In the genomic region with DNA sequence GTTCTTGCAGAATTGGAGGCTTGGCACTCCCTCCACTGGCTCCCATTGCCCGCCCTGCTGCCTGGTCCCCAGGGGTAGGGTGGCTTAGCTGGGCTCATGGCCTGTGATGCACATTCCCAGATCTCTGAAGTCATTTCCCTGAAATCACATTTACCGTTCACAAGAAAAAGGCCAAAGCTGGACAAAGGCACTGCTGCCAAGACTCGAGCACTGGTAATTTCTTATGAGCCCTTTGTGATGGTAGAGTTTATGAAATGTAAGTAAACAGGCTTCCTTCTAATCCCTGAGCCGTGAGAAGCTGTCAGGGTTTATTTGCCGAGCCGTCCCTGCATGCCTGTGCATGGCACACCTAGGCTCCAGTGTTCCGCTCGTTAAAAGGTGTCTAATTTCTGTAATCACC, we compare ENCODE assay signal across 14 cellular contexts.
DNase-seq lines count a peak whose midpoint lies in the region; ATAC-seq, FAIRE-seq and TF ChIP-seq lines count a peak whose summit lies in the region.
"Had no signal": no experiment of that assay in that cellular context is flagged by ENCODE, and none has a peak within 500 bp of the region (broad histone marks: within the 10 kb centered on the region; RNA-seq: fewer than 3 reads in every experiment).

No MANE protein-coding gene starts in this region.

- no peaks in the 10 kb centered on the region for H4K20me1 ChIP-seq in HepG2 (ENCODE audit: insufficient read depth, low read length)
- H4K20me1 ChIP-seq: BLaER1 treated with 17β-estradiol and CSF1 and Interleukin-3, amounts not matched to agents 10 nM and 100 nM had no signal

- FAIRE-seq in HepG2 (lab: Jason Lieb, UNC) = no peak
- FAIRE-seq: H54 had no signal

- ATAC-seq in HepG2 (no peak), right lobe of liver (no peak), esophagus mucosa (peak; percentile 88), aorta (ENCODE audit: low FRiP score) (peak; percentile 76)
- ATAC-seq in activated CD4-positive, CD25-positive, alpha-beta regulatory T cell treated with anti-CD3 and anti-CD28 coated beads, Interleukin-2, amount 50 U/mL, for 24 hours = no peak

- WGBS in HepG2 (ENCODE audit: low lambda C conversion rate) = 91% methylated on average over 8 of the region's 8 CpGs
- 89% methylated on average over 4 of the region's 8 CpGs for WGBS in right lobe of liver (ENCODE audit: insufficient coverage, low coverage, low lambda C conversion rate, missing lambda C conversion rate)
- WGBS in prostate gland = 47% methylated on average over 8 of the region's 8 CpGs
- 38 to 39% methylated on average over 8 of the region's 8 CpGs for WGBS in aorta, 2 donors
- WGBS in spleen, 5 donors = 91 to 98% (median 97%) methylated on average over 8 of the region's 8 CpGs

- H3K79me2 ChIP-seq in HepG2 (ENCODE audit: insufficient read depth, low read length) = no peaks in the 10 kb centered on the region

- no TSS peak for BruUV-seq in HepG2 (replicated peaks; lab: Mats Ljungman, UMichigan)

- no peak overlapping the region for H3K4me2 ChIP-seq in HepG2 (ENCODE audit: low read depth, low read length)
- H3K4me2 ChIP-seq: BLaER1 treated with 17β-estradiol and CSF1 and Interleukin-3, amounts not matched to agents 10 nM and 100 nM had no signal

- DNase-seq in HepG2 (ENCODE audit: low spot score) (no peak), right lobe of liver (no peak), prostate gland (ENCODE audit: low spot score) (peak; percentile 65), aorta (peak; percentile 67 to 83), spleen (no peak), NK-92 (lab: John Stamatoyannopoulos, UW; ENCODE audit: unreplicated experiment) (no peak)
- DNase-seq: ACHN; Calu3; CD4-positive, CD25-positive, alpha-beta regulatory T cell; DMS 273 treated with DMSO at 0.1 percent for 48 hours had no signal

- H3K27me3 ChIP-seq in HepG2 (ENCODE audit: control insufficient read depth in 1 of 2, insufficient read depth in 2 of 2, low read length in 2 of 2) (no peaks in the 10 kb centered on the region), right lobe of liver (no peaks in the 10 kb centered on the region), prostate gland (replicated peaks; ENCODE audit: insufficient read depth) (no peaks in the 10 kb centered on the region), aorta (ENCODE audit: control insufficient read depth in 1 of 2, insufficient read depth in 2 of 2, low read length in 1 of 2) (no peaks in the 10 kb centered on the region), spleen (replicated peaks in 1 of 7) (no peaks in the 10 kb centered on the region)
- H3K27me3 ChIP-seq: BLaER1 treated with 17β-estradiol and CSF1 and Interleukin-3, amounts not matched to agents 10 nM and 100 nM had no signal

- no peak for TF ChIP-seq RAD21 in HepG2 (CRISPR knock-in tag; IDR thresholded peaks at IDR 0.05)

- H3K9me3 ChIP-seq in HepG2 (ENCODE audit: low read length) (no peaks in the 10 kb centered on the region), right lobe of liver (no peaks in the 10 kb centered on the region), prostate gland (no peaks in the 10 kb centered on the region), aorta (ENCODE audit: control insufficient read depth, low read length) (no peaks in the 10 kb centered on the region), spleen (peaks cover 0 to 4% (median 0%) of the 10 kb centered on the region in 8 donors)

- CTCF ChIA-PET in HepG2 (lab: Yijun Ruan, JAX; ENCODE audit: low intra/inter-chr PET ratio, low total read pairs) = no interaction called here

- H2AFZ ChIP-seq in HepG2 (ENCODE audit: low read length) = no peak overlapping the region

- no peak for TF ChIP-seq CTCF in HepG2 (CRISPR knock-in tag; IDR thresholded peaks at IDR 0.05)
- TF ChIP-seq CTCF in right lobe of liver (IDR thresholded peaks at IDR 0.05) = no peak
- no peak for TF ChIP-seq CTCF in prostate gland (IDR thresholded peaks at IDR 0.05)
- TF ChIP-seq CTCF in spleen (IDR thresholded peaks at IDR 0.05 in 8 of 11, conservative IDR thresholded peaks at IDR 0.05 in 3 of 11) = no peak

- TF ChIP-seq POLR2A in HepG2 (IDR thresholded peaks at IDR 0.05; ENCODE audit: insufficient read depth in 1 of 2, low read depth in 2 of 2, low read length in 2 of 2) (no peak), right lobe of liver (IDR thresholded peaks at IDR 0.05) (no peak), prostate gland (IDR thresholded peaks at IDR 0.05) (no peak), spleen (IDR thresholded peaks at IDR 0.05) (no peak)

- no peak overlapping the region for H3K4me3 ChIP-seq in HepG2 (replicated peaks in 1 of 3; ENCODE audit: insufficient read depth in 1 of 3, low read depth in 2 of 3, low read length in 3 of 3)
- H3K4me3 ChIP-seq in right lobe of liver = no peak overlapping the region
- no peak overlapping the region for H3K4me3 ChIP-seq in prostate gland
- no peak overlapping the region for H3K4me3 ChIP-seq in aorta (ENCODE audit: low read length in 2 of 2)
- H3K4me3 ChIP-seq in spleen = no peak overlapping the region
- H3K4me3 ChIP-seq: BLaER1 treated with 17β-estradiol and CSF1 and Interleukin-3, amounts not matched to agents 10 nM and 100 nM had no signal

- no peak overlapping the region for H3K9ac ChIP-seq in HepG2 (ENCODE audit: insufficient read depth, low read depth, low read length)
- H3K9ac ChIP-seq: BLaER1 treated with 17β-estradiol and CSF1 and Interleukin-3, amounts not matched to agents 10 nM and 100 nM had no signal

- POLR2A ChIA-PET in HepG2 (lab: Yijun Ruan, JAX) = no interaction called here

- H3K27ac ChIP-seq in HepG2 (ENCODE audit: extremely low read length, insufficient read depth, low read length) = no peak overlapping the region
- H3K27ac ChIP-seq in right lobe of liver = no peak overlapping the region
- peak overlapping the region; percentile 13 to 52 for H3K27ac ChIP-seq in prostate gland
- H3K27ac ChIP-seq in aorta (ENCODE audit: low read depth in 1 of 2, low read length in 2 of 2) = peak overlapping the region in 1 of 2 donors; percentile 39
- H3K27ac ChIP-seq in spleen = no peak overlapping the region
- H3K27ac ChIP-seq: BLaER1 treated with 17β-estradiol and CSF1 and Interleukin-3, amounts not matched to agents 10 nM and 100 nM had no signal

- intact Hi-C loops in HepG2 (cut with micrococcal nuclease; ENCODE audit: unreplicated experiment) (loop anchor here (5.0 kb wide), 1 partner anchor 58 kb away; no protein-coding TSS in a partner anchor), right lobe of liver (cut with DNase I) (no loop called here), prostate gland (cut with DNase I) (no loop called here), aorta (cut with DNase I) (loop anchor here (5.0 kb wide), 1 partner anchor 38 kb away; no protein-coding TSS in a partner anchor), spleen (cut with DNase I; ENCODE audit: low total_unique reads) (no loop called here)

- H3K36me3 ChIP-seq in HepG2 (replicated peaks in 1 of 2; ENCODE audit: control insufficient read depth in 1 of 2, insufficient read depth in 2 of 2, low read length in 2 of 2) (no peaks in the 10 kb centered on the region), right lobe of liver (no peaks in the 10 kb centered on the region), prostate gland (no peaks in the 10 kb centered on the region), aorta (ENCODE audit: control insufficient read depth in 1 of 2, insufficient read depth in 2 of 2, low read length in 1 of 2) (peaks cover 0 to 1% of the 10 kb centered on the region in 2 donors), spleen (peaks cover 0 to 25% (median 0%) of the 10 kb centered on the region in 6 donors)

- TF ChIP-seq EP300 in HepG2 (IDR thresholded peaks at IDR 0.05; ENCODE audit: low read depth in 2 of 2, low read length in 2 of 2) (no peak), HepG2 (CRISPR knock-in tag; IDR thresholded peaks at IDR 0.05; ENCODE audit: borderline replicate concordance) (no peak)

- H3K4me1 ChIP-seq in HepG2 (ENCODE audit: insufficient read depth, low read length) = no peaks in the 10 kb centered on the region; the same call in 1 of the 2 replicates
- no peaks in the 10 kb centered on the region for H3K4me1 ChIP-seq in right lobe of liver
- H3K4me1 ChIP-seq in prostate gland (replicated peaks) = no peaks in the 10 kb centered on the region
- peaks cover 0 to 2% of the 10 kb centered on the region in 2 donors for H3K4me1 ChIP-seq in aorta (ENCODE audit: control insufficient read depth in 1 of 2, insufficient read depth in 2 of 2, low read length in 2 of 2)
- H3K4me1 ChIP-seq in spleen = peaks cover 0 to 15% (median 6%) of the 10 kb centered on the region in 6 donors

- in situ Hi-C loops in HepG2 (cut with HindIII; ENCODE audit: extremely low pct_ligation_motif_present, low pct_unique_long_range_greater_than_20kb) = no loop called here

TF ChIP-seq in HepG2, 621 proteins besides CTCF, POLR2A, EP300 and RAD21 (continues in another document):
- TF ChIP-seq, protein P1, sequence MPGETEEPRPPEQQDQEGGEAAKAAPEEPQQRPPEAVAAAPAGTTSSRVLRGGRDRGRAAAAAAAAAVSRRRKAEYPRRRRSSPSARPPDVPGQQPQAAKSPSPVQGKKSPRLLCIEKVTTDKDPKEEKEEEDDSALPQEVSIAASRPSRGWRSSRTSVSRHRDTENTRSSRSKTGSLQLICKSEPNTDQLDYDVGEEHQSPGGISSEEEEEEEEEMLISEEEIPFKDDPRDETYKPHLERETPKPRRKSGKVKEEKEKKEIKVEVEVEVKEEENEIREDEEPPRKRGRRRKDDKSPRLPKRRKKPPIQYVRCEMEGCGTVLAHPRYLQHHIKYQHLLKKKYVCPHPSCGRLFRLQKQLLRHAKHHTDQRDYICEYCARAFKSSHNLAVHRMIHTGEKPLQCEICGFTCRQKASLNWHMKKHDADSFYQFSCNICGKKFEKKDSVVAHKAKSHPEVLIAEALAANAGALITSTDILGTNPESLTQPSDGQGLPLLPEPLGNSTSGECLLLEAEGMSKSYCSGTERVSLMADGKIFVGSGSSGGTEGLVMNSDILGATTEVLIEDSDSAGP (CRISPR knock-in tag; IDR thresholded peaks at IDR 0.05; ENCODE audit: borderline replicate concordance) = 0 out of 2 replicates have a peak, but pooled peaks have one; percentile 18

Comparison
In these comparisons a context has a peak if more than half of its experiments do, and no peak if none do; other contexts are left out.
1. intact Hi-C loops: an anchor here in HepG2 (5.0 kb wide) and aorta (5.0 kb wide); none called in right lobe of liver, prostate gland and spleen.
2. ATAC-seq: peak in esophagus mucosa (single experiment) and aorta (single experiment); none in HepG2 (single experiment), right lobe of liver (0 of 4) and activated CD4-positive, CD25-positive, alpha-beta regulatory T cell treated with anti-CD3 and anti-CD28 coated beads, Interleukin-2, amount 50 U/mL, for 24 hours (0 of 2).
3. DNase-seq: peak in prostate gland (single experiment) and aorta (2 of 2); none in HepG2 (single experiment), right lobe of liver (0 of 3), spleen (single experiment) and NK-92 (single experiment).
4. H3K27ac ChIP-seq: peak in prostate gland (2 of 2); none in HepG2 (single experiment), right lobe of liver (0 of 3) and spleen (0 of 8).